ENCODE assay signal across 1 cellular context in the genomic region with DNA sequence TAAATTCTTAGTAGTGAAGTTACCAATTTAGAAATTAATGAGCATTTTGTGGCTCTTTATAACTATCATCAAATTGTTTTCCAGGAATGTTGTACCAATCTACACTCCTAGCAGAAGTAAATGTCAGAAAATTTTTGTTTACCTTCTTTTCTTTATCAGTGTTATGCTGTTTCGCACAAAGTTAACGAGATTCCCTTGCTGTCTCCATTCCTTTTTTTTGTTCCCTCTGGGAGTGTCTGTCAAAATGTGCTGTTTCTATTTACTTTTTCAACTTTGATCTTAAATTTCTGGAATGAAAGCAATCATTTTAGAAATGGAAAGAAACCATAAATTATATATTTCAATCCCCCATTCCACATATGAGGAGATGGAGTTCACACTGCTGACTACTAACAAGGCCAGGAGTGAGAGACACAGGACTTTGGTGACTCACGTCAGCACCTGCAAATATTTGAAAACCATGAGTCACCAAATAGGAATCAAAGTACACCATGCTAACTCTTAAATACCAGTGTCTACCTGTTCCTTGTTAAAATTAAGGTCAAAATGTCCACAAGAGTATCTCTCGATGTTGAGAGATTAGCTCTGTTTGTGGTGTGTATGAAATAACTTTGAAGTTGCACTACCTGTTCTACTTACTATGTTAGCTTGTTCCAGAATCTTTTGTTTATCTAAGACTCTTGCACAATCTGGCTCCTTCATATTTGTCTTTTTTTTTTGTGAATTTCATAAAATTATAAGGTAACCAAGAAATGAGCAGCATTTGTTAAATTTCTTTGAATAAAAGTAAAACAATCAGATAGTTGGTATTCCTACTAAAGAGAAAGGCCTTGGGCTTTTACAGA.
A peak's percentile ranks its signal among the peaks of the same experiment; 100 is the strongest.
TF ChIP-seq lines count a peak whose summit lies in the region.

No MANE protein-coding gene starts in this region.

TF ChIP-seq in HepG2, 621 proteins besides CTCF, POLR2A, EP300 and RAD21 (continued from another document and continues in another):
- TF ChIP-seq, protein P1, sequence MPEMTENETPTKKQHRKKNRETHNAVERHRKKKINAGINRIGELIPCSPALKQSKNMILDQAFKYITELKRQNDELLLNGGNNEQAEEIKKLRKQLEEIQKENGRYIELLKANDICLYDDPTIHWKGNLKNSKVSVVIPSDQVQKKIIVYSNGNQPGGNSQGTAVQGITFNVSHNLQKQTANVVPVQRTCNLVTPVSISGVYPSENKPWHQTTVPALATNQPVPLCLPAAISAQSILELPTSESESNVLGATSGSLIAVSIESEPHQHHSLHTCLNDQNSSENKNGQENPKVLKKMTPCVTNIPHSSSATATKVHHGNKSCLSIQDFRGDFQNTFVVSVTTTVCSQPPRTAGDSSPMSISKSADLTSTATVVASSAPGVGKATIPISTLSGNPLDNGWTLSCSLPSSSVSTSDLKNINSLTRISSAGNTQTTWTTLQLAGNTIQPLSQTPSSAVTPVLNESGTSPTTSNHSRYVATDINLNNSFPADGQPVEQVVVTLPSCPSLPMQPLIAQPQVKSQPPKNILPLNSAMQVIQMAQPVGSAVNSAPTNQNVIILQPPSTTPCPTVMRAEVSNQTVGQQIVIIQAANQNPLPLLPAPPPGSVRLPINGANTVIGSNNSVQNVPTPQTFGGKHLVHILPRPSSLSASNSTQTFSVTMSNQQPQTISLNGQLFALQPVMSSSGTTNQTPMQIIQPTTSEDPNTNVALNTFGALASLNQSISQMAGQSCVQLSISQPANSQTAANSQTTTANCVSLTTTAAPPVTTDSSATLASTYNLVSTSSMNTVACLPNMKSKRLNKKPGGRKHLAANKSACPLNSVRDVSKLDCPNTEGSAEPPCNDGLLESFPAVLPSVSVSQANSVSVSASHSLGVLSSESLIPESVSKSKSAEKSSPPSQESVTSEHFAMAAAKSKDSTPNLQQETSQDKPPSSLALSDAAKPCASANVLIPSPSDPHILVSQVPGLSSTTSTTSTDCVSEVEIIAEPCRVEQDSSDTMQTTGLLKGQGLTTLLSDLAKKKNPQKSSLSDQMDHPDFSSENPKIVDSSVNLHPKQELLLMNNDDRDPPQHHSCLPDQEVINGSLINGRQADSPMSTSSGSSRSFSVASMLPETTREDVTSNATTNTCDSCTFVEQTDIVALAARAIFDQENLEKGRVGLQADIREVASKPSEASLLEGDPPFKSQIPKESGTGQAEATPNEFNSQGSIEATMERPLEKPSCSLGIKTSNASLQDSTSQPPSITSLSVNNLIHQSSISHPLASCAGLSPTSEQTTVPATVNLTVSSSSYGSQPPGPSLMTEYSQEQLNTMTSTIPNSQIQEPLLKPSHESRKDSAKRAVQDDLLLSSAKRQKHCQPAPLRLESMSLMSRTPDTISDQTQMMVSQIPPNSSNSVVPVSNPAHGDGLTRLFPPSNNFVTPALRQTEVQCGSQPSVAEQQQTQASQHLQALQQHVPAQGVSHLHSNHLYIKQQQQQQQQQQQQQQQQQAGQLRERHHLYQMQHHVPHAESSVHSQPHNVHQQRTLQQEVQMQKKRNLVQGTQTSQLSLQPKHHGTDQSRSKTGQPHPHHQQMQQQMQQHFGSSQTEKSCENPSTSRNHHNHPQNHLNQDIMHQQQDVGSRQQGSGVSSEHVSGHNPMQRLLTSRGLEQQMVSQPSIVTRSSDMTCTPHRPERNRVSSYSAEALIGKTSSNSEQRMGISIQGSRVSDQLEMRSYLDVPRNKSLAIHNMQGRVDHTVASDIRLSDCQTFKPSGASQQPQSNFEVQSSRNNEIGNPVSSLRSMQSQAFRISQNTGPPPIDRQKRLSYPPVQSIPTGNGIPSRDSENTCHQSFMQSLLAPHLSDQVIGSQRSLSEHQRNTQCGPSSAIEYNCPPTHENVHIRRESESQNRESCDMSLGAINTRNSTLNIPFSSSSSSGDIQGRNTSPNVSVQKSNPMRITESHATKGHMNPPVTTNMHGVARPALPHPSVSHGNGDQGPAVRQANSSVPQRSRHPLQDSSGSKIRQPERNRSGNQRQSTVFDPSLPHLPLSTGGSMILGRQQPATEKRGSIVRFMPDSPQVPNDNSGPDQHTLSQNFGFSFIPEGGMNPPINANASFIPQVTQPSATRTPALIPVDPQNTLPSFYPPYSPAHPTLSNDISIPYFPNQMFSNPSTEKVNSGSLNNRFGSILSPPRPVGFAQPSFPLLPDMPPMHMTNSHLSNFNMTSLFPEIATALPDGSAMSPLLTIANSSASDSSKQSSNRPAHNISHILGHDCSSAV (CRISPR knock-in tag; IDR thresholded peaks at IDR 0.05; ENCODE audit: borderline replicate concordance): no peak
- TF ChIP-seq GLI4 (CRISPR knock-in tag; IDR thresholded peaks at IDR 0.05; ENCODE audit: borderline replicate concordance) (no peak), SYNCRIP (IDR thresholded peaks at IDR 0.05; ENCODE audit: insufficient read depth, low read depth, low read length) (no peak), BRCA1 (CRISPR knock-in tag; IDR thresholded peaks at IDR 0.05) (no peak), NFYC (CRISPR knock-in tag; IDR thresholded peaks at IDR 0.05) (0 out of 2 replicates have a peak, but pooled peaks have one; percentile 22), HNF4G (IDR thresholded peaks at IDR 0.05; ENCODE audit: borderline replicate concordance, low read depth, low read length) (peak; percentile 94), HNF4G (CRISPR knock-in tag; IDR thresholded peaks at IDR 0.05; ENCODE audit: borderline replicate concordance, low read depth) (0 out of 2 replicates have a peak, but pooled peaks have one; percentile 23), SP140L (CRISPR knock-in tag; IDR thresholded peaks at IDR 0.05; ENCODE audit: borderline replicate concordance) (0 out of 2 replicates have a peak, but pooled peaks have one; percentile 51), ERF (CRISPR knock-in tag; IDR thresholded peaks at IDR 0.05) (peak; percentile 80), ZNF337 (CRISPR knock-in tag; IDR thresholded peaks at IDR 0.05; ENCODE audit: borderline replicate concordance, low read depth) (no peak), TCF7L2 (IDR thresholded peaks at IDR 0.05; ENCODE audit: low read depth, low read length) (peak; percentile 56), ZNF556 (CRISPR knock-in tag; IDR thresholded peaks at IDR 0.05; ENCODE audit: borderline replicate concordance) (0 out of 2 replicates have a peak, but pooled peaks have one; percentile 28), SIN3A (IDR thresholded peaks at IDR 0.05; ENCODE audit: borderline replicate concordance, low read depth, low read length) (no peak), AHR (CRISPR knock-in tag; IDR thresholded peaks at IDR 0.05) (no peak), ZNF101 (CRISPR knock-in tag; IDR thresholded peaks at IDR 0.05; ENCODE audit: borderline replicate concordance, low read depth) (no peak), SIN3B (IDR thresholded peaks at IDR 0.05; ENCODE audit: low read length) (no peak), GABPB1 (CRISPR knock-in tag; IDR thresholded peaks at IDR 0.05) (no peak), PHB2 (IDR thresholded peaks at IDR 0.05; ENCODE audit: partially characterized antibody) (no peak), ZFY (CRISPR knock-in tag; IDR thresholded peaks at IDR 0.05) (0 out of 2 replicates have a peak, but pooled peaks have one; percentile 17), KLF16 (CRISPR knock-in tag; IDR thresholded peaks at IDR 0.05) (0 out of 4 replicates have a peak, but pooled peaks of 1 of the 2 experiments have one; percentile 31), ZFP36 (IDR thresholded peaks at IDR 0.05; ENCODE audit: borderline replicate concordance, low read depth, low read length, partially characterized antibody) (no peak), ZNF333 (CRISPR knock-in tag; IDR thresholded peaks at IDR 0.05; ENCODE audit: borderline replicate concordance) (no peak), ZNF674 (CRISPR knock-in tag; IDR thresholded peaks at IDR 0.05; ENCODE audit: low read depth) (no peak), ZNF652 (CRISPR knock-in tag; IDR thresholded peaks at IDR 0.05; ENCODE audit: borderline replicate concordance, low read depth) (peak; percentile 33), ZSCAN9 (CRISPR knock-in tag; IDR thresholded peaks at IDR 0.05; ENCODE audit: borderline replicate concordance) (peak; percentile 92), CREM (IDR thresholded peaks at IDR 0.05) (peak; percentile 94), CREM (CRISPR knock-in tag; IDR thresholded peaks at IDR 0.05) (no peak), BORCS8-MEF2B (CRISPR knock-in tag; IDR thresholded peaks at IDR 0.05) (no peak), ZNF788 (CRISPR knock-in tag; IDR thresholded peaks at IDR 0.05; ENCODE audit: borderline replicate concordance) (no peak)
- TF ChIP-seq, protein P2, sequence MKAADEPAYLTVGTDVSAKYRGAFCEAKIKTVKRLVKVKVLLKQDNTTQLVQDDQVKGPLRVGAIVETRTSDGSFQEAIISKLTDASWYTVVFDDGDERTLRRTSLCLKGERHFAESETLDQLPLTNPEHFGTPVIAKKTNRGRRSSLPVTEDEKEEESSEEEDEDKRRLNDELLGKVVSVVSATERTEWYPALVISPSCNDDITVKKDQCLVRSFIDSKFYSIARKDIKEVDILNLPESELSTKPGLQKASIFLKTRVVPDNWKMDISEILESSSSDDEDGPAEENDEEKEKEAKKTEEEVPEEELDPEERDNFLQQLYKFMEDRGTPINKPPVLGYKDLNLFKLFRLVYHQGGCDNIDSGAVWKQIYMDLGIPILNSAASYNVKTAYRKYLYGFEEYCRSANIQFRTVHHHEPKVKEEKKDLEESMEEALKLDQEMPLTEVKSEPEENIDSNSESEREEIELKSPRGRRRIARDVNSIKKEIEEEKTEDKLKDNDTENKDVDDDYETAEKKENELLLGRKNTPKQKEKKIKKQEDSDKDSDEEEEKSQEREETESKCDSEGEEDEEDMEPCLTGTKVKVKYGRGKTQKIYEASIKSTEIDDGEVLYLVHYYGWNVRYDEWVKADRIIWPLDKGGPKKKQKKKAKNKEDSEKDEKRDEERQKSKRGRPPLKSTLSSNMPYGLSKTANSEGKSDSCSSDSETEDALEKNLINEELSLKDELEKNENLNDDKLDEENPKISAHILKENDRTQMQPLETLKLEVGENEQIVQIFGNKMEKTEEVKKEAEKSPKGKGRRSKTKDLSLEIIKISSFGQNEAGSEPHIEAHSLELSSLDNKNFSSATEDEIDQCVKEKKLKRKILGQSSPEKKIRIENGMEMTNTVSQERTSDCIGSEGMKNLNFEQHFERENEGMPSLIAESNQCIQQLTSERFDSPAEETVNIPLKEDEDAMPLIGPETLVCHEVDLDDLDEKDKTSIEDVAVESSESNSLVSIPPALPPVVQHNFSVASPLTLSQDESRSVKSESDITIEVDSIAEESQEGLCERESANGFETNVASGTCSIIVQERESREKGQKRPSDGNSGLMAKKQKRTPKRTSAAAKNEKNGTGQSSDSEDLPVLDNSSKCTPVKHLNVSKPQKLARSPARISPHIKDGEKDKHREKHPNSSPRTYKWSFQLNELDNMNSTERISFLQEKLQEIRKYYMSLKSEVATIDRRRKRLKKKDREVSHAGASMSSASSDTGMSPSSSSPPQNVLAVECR (CRISPR knock-in tag; IDR thresholded peaks at IDR 0.05; ENCODE audit: borderline replicate concordance): no peak
- TF ChIP-seq, protein P3, sequence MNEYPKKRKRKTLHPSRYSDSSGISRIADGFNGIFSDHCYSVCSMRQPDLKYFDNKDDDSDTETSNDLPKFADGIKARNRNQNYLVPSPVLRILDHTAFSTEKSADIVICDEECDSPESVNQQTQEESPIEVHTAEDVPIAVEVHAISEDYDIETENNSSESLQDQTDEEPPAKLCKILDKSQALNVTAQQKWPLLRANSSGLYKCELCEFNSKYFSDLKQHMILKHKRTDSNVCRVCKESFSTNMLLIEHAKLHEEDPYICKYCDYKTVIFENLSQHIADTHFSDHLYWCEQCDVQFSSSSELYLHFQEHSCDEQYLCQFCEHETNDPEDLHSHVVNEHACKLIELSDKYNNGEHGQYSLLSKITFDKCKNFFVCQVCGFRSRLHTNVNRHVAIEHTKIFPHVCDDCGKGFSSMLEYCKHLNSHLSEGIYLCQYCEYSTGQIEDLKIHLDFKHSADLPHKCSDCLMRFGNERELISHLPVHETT (CRISPR knock-in tag; conservative IDR thresholded peaks at IDR 0.05): no peak
- TF ChIP-seq, protein P4, sequence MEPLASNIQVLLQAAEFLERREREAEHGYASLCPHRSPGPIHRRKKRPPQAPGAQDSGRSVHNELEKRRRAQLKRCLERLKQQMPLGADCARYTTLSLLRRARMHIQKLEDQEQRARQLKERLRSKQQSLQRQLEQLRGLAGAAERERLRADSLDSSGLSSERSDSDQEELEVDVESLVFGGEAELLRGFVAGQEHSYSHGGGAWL (CRISPR knock-in tag; IDR thresholded peaks at IDR 0.05): no peak
- TF ChIP-seq, protein P5, sequence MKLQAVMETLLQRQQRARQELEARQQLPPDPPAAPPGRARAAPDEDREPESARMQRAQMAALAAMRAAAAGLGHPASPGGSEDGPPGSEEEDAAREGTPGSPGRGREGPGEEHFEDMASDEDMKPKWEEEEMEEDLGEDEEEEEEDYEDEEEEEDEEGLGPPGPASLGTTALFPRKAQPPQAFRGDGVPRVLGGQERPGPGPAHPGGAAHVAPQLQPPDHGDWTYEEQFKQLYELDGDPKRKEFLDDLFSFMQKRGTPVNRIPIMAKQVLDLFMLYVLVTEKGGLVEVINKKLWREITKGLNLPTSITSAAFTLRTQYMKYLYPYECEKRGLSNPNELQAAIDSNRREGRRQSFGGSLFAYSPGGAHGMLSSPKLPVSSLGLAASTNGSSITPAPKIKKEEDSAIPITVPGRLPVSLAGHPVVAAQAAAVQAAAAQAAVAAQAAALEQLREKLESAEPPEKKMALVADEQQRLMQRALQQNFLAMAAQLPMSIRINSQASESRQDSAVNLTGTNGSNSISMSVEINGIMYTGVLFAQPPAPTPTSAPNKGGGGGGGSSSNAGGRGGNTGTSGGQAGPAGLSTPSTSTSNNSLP (IDR thresholded peaks at IDR 0.05; ENCODE audit: low read depth, low read length): peak; percentile 94
- TF ChIP-seq, protein P6, sequence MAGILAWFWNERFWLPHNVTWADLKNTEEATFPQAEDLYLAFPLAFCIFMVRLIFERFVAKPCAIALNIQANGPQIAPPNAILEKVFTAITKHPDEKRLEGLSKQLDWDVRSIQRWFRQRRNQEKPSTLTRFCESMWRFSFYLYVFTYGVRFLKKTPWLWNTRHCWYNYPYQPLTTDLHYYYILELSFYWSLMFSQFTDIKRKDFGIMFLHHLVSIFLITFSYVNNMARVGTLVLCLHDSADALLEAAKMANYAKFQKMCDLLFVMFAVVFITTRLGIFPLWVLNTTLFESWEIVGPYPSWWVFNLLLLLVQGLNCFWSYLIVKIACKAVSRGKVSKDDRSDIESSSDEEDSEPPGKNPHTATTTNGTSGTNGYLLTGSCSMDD (CRISPR knock-in tag; IDR thresholded peaks at IDR 0.05): no peak
- TF ChIP-seq, protein P7, sequence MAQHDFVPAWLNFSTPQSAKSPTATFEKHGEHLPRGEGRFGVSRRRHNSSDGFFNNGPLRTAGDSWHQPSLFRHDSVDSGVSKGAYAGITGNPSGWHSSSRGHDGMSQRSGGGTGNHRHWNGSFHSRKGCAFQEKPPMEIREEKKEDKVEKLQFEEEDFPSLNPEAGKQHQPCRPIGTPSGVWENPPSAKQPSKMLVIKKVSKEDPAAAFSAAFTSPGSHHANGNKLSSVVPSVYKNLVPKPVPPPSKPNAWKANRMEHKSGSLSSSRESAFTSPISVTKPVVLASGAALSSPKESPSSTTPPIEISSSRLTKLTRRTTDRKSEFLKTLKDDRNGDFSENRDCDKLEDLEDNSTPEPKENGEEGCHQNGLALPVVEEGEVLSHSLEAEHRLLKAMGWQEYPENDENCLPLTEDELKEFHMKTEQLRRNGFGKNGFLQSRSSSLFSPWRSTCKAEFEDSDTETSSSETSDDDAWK (CRISPR knock-in tag; IDR thresholded peaks at IDR 0.05): no peak
- TF ChIP-seq, protein P8, sequence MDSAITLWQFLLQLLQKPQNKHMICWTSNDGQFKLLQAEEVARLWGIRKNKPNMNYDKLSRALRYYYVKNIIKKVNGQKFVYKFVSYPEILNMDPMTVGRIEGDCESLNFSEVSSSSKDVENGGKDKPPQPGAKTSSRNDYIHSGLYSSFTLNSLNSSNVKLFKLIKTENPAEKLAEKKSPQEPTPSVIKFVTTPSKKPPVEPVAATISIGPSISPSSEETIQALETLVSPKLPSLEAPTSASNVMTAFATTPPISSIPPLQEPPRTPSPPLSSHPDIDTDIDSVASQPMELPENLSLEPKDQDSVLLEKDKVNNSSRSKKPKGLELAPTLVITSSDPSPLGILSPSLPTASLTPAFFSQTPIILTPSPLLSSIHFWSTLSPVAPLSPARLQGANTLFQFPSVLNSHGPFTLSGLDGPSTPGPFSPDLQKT (CRISPR knock-in tag; IDR thresholded peaks at IDR 0.05; ENCODE audit: borderline replicate concordance): no peak
